16 cellular contexts compared by ENCODE assay signal in genomic region chr5:149011084-149011483, GRCh38. TPM values are rescaled to one million over a fixed set of nuclear protein-coding genes. Genes with fewer than 3 reads are reported as not detected.
DNase-seq lines count a peak whose midpoint lies in the region; ATAC-seq, FAIRE-seq and TF ChIP-seq lines count a peak whose summit lies in the region.
"Had no signal": no experiment of that assay in that cellular context is flagged by ENCODE, and none has a peak within 500 bp of the region (broad histone marks: within the 10 kb centered on the region; RNA-seq: fewer than 3 reads in every experiment).

No MANE protein-coding gene starts in this region.

- no peaks in the 10 kb centered on the region for H3K9me3 ChIP-seq in esophagus squamous epithelium

- TF ChIP-seq CTCF in kidney epithelial cell (IDR thresholded peaks at IDR 0.05; ENCODE audit: insufficient read depth, low read length, poor library complexity, severe bottlenecking) (no peak), esophagus squamous epithelium (IDR thresholded peaks at IDR 0.05) (no peak)

- FAIRE-seq in HTR-8/SVneo (lab: Jason Lieb, UNC): peak; percentile 86
- FAIRE-seq: A204.1, G401.6, small intestine had no signal

- no peak for TF ChIP-seq POLR2A in esophagus squamous epithelium (IDR thresholded peaks at IDR 0.05)

- H3K27ac ChIP-seq in angular gyrus (ENCODE audit: low read depth, low read length) (peak overlapping the region; percentile 50), esophagus squamous epithelium (no peak overlapping the region)

- no peaks in the 10 kb centered on the region for H3K36me3 ChIP-seq in kidney epithelial cell (ENCODE audit: control insufficient read depth, insufficient read depth, low read length)
- no peaks in the 10 kb centered on the region for H3K36me3 ChIP-seq in esophagus squamous epithelium

- DNase-seq in A172 (ENCODE audit: low spot score): peak; percentile 83
- peak; percentile 57 for DNase-seq in HTR-8/SVneo (ENCODE audit: insufficient read length, low spot score)
- DNase-seq in kidney epithelial cell (ENCODE audit: low read depth): peak; percentile 76
- DNase-seq in NCI-H526 (lab: John Stamatoyannopoulos, UW): no peak
- no peak for DNase-seq in NCI-H1105 treated with DMSO at 0.1 percent for 48 hours (lab: John Stamatoyannopoulos, UW)
- DNase-seq in esophagus squamous epithelium (lab: John Stamatoyannopoulos, UW): no peak
- DNase-seq: activated CD4-positive, alpha-beta T cell treated with anti-CD3 and anti-CD28 coated beads for 4 hours; activated T-cell treated with anti-CD3 and anti-CD28 coated beads for 4 hours; CD8-positive, alpha-beta memory T cell; NCI-H2107; small intestine; T-helper 9 cell had no signal

- H3K27me3 ChIP-seq in kidney epithelial cell (ENCODE audit: control insufficient read depth, insufficient read depth, low read length) (peaks cover 2% of the 10 kb centered on the region), esophagus squamous epithelium (no peaks in the 10 kb centered on the region)

- no peaks in the 10 kb centered on the region for H3K4me1 ChIP-seq in esophagus squamous epithelium

- no peak for ATAC-seq in GM18519 (IDR thresholded peaks at IDR 0.05; ENCODE audit: low FRiP score, unreplicated experiment)

- 78 to 89% methylated on average over 3 of the region's 3 CpGs for WGBS in esophagus squamous epithelium, 2 donors

- H3K4me3 ChIP-seq in kidney epithelial cell (ENCODE audit: low read depth, low read length): no peak overlapping the region
- H3K4me3 ChIP-seq in esophagus squamous epithelium: no peak overlapping the region

- intact Hi-C loops in esophagus squamous epithelium (cut with DNase I): no loop called here

RNA-seq across cellular contexts. Expression of gene SH3TC2, which starts 51.8 kb away (rescaled TPM):
- 7.8 and 10.1 TPM in 2 replicates for total RNA-seq in A172 (2014; rRNA removed; shearing (Covaris generic))
- total RNA-seq in kidney epithelial cell: 7.9 and 8.4 TPM in 2 replicates
- total RNA-seq in esophagus squamous epithelium: 1 to 10 TPM; 2.5 to 3.8 (median 2.9) TPM
- total RNA-seq: CD8-positive, alpha-beta memory T cell had no signal

Comparison
In these comparisons a context has a peak if more than half of its experiments do, and no peak if none do; other contexts are left out.
1. DNase-seq: peak in A172 (single experiment), HTR-8/SVneo (single experiment) and kidney epithelial cell (single experiment); none in NCI-H526 (0 of 2), NCI-H1105 treated with DMSO at 0.1 percent for 48 hours (single experiment) and esophagus squamous epithelium (single experiment).